40 cellular contexts compared by ENCODE assay signal in genomic region chr2:103367877-103368276, GRCh38.
"Had no signal": no experiment of that assay in that cellular context is flagged by ENCODE, and none has a peak within 500 bp of the region (broad histone marks: within the 10 kb centered on the region; RNA-seq: fewer than 3 reads in every experiment).

No MANE protein-coding gene starts in this region.

- H3K36me3 Mint-ChIP-seq: activated naive CD4-positive, alpha-beta T cell treated with anti-CD3 and anti-CD28 coated beads, Interleukin-2, amount 10 ng/mL, durations not matched to agents 7 days and 5 days; activated naive CD4-positive, alpha-beta T cell treated with anti-CD3 and anti-CD28 coated beads, Interleukin-2, amount 50 U/mL, for 24 hours; activated naive CD4-positive, alpha-beta T cell treated with anti-CD3 and anti-CD28 coated beads, Interleukin-2, amount 50 U/mL, for 72 hours; activated naive CD8-positive, alpha-beta T cell; activated naive CD8-positive, alpha-beta T cell treated with anti-CD3 and anti-CD28 coated beads for 36 hours; activated naive CD8-positive, alpha-beta T cell treated with anti-CD3 and anti-CD28 coated beads, Interleukin-2, amount 10 ng/mL, durations not matched to agents 7 days and 5 days; brain had no signal

- H3K36me3 ChIP-seq: adrenal gland, ascending aorta, brain microvascular endothelial cell, breast epithelium, cardiac muscle cell had no signal

- H3K4me3 Mint-ChIP-seq: activated naive CD4-positive, alpha-beta T cell treated with anti-CD3 and anti-CD28 coated beads for 36 hours; activated naive CD4-positive, alpha-beta T cell treated with anti-CD3 and anti-CD28 coated beads, Interleukin-2, amount 10 ng/mL, durations not matched to agents 7 days and 5 days; activated naive CD4-positive, alpha-beta T cell treated with anti-CD3 and anti-CD28 coated beads, Interleukin-2, amount 50 U/mL, for 24 hours; activated naive CD8-positive, alpha-beta T cell; activated naive CD8-positive, alpha-beta T cell treated with anti-CD3 and anti-CD28 coated beads for 36 hours; activated naive CD8-positive, alpha-beta T cell treated with anti-CD3 and anti-CD28 coated beads, Interleukin-2, amount 10 ng/mL, durations not matched to agents 7 days and 5 days; activated naive CD8-positive, alpha-beta T cell treated with anti-CD3 and anti-CD28 coated beads, Interleukin-2, amount 50 U/mL, for 24 hours; activated T-cell treated with anti-CD3 and anti-CD28 coated beads, Interleukin-2, amount 50 U/mL, for 24 hours; activated T-cell treated with anti-CD3 and anti-CD28 coated beads, Interleukin-2, amount 50 U/mL, for 4 hours; activated T-cell treated with anti-CD3 and anti-CD28 coated beads, Interleukin-2, amount 50 U/mL, for 72 hours; activated T-helper 1 cell treated with anti-CD3 and anti-CD28 coated beads, Interleukin-12 subunit alpha, Interleukin-12 subunit beta, Interleukin-2, Interleukin-4 antibody, amounts not matched to agents 30 ng/mL and 10 ng/mL and 1 ng/mL, durations not matched to agents 14 hours and 24 hours and 36 hours; activated T-helper 17 cell treated with anti-CD3 and anti-CD28 coated beads, Interleukin-2, amount 50 U/mL, for 72 hours; brain; central memory CD8-positive, alpha-beta T cell had no signal

- ATAC-seq: activated naive CD4-positive, alpha-beta T cell treated with anti-CD3 and anti-CD28 coated beads, Interleukin-2, amount 50 U/mL, for 72 hours; activated naive CD8-positive, alpha-beta T cell treated with anti-CD3 and anti-CD28 coated beads, Interleukin-2, amount 50 U/mL, for 24 hours; activated T-cell treated with anti-CD3 and anti-CD28 coated beads, Interleukin-2, amount 50 U/mL, for 4 hours; activated T-cell treated with anti-CD3 and anti-CD28 coated beads, Interleukin-2, amount 50 U/mL, for 72 hours; activated T-helper 17 cell treated with anti-CD3 and anti-CD28 coated beads, Interleukin-2, amount 50 U/mL, for 72 hours; body of pancreas had no signal

- H3K27ac ChIP-seq: adrenal gland, ascending aorta, body of pancreas, brain microvascular endothelial cell, breast epithelium, cardiac muscle cell had no signal

- DNase-seq: activated effector memory CD4-positive, alpha-beta T cell treated with anti-CD3 and anti-CD28 coated beads, Interleukin-2, amount 50 U/mL, for 16 hours; activated effector memory CD4-positive, alpha-beta T cell treated with Interleukin-2 at 50 U/mL for 16 hours; activated gamma-delta T cell; activated gamma-delta T cell treated with Interleukin-2 at 50 U/mL for 16 hours; activated naive CD4-positive, alpha-beta T cell; activated naive CD4-positive, alpha-beta T cell treated with anti-CD3 and anti-CD28 coated beads for 36 hours; activated naive CD4-positive, alpha-beta T cell treated with anti-CD3 and anti-CD28 coated beads, Interleukin-2, amount 10 ng/mL, durations not matched to agents 7 days and 5 days; activated naive CD4-positive, alpha-beta T cell treated with anti-CD3 and anti-CD28 coated beads, Interleukin-2, amount 50 U/mL, for 16 hours; activated naive CD4-positive, alpha-beta T cell treated with Interleukin-2 at 50 U/mL for 16 hours; activated naive CD8-positive, alpha-beta T cell treated with anti-CD3 and anti-CD28 coated beads for 36 hours; activated naive CD8-positive, alpha-beta T cell treated with anti-CD3 and anti-CD28 coated beads, Interleukin-2, amount 10 ng/mL, durations not matched to agents 7 days and 5 days; activated naive CD8-positive, alpha-beta T cell treated with anti-CD3 and anti-CD28 coated beads, Interleukin-2, amount 50 U/mL, for 24 hours; activated T-cell treated with anti-CD3 and anti-CD28 coated beads, Interleukin-2, amount 50 U/mL, for 1 hour; activated T-cell treated with anti-CD3 and anti-CD28 coated beads, Interleukin-2, amount 50 U/mL, for 24 hours; activated T-cell treated with anti-CD3 and anti-CD28 coated beads, Interleukin-2, amount 50 U/mL, for 4 hours; activated T-cell treated with anti-CD3 and anti-CD28 coated beads, Interleukin-2, amount 50 U/mL, for 48 hours; activated T-cell treated with anti-CD3 and anti-CD28 coated beads, Interleukin-2, amount 50 U/mL, for 72 hours; adrenal gland; amniotic stem cell; amygdala; anterior cingulate cortex; aorta; body of pancreas; brain microvascular endothelial cell; caudate nucleus; central memory CD4-positive, alpha-beta T cell; cerebellar nuclear complex had no signal

- H3K9me3 ChIP-seq: adrenal gland, ascending aorta, body of pancreas, breast epithelium had no signal

- H3K4me3 ChIP-seq: adrenal gland, ascending aorta, body of pancreas, breast epithelium, cardiac muscle cell had no signal

- H3K27me3 ChIP-seq: adrenal gland, ascending aorta, body of pancreas, brain microvascular endothelial cell, breast epithelium, cardiac muscle cell had no signal

- H3K9me3 Mint-ChIP-seq: activated naive CD4-positive, alpha-beta T cell treated with anti-CD3 and anti-CD28 coated beads, Interleukin-2, amount 50 U/mL, for 24 hours; activated naive CD8-positive, alpha-beta T cell treated with anti-CD3 and anti-CD28 coated beads for 36 hours; activated naive CD8-positive, alpha-beta T cell treated with anti-CD3 and anti-CD28 coated beads, Interleukin-2, amount 10 ng/mL, durations not matched to agents 7 days and 5 days; activated T-cell treated with anti-CD3 and anti-CD28 coated beads, Interleukin-2, amount 50 U/mL, for 4 hours; activated T-helper 17 cell treated with anti-CD3 and anti-CD28 coated beads, Interleukin-2, amount 50 U/mL, for 72 hours; activated T-helper 2 cell treated with anti-CD3 and anti-CD28 coated beads, Interferon-gamma antibody, Interleukin-2, Interleukin-4, amounts not matched to agents 10 μg/mL and 5 μg/mL and 100 μg/mL, durations not matched to agents 14 hours and 24 hours and 36 hours; brain had no signal

- FAIRE-seq: astrocyte, bronchial epithelial cell had no signal

- H3K27ac Mint-ChIP-seq: activated naive CD4-positive, alpha-beta T cell treated with anti-CD3 and anti-CD28 coated beads for 36 hours; activated naive CD4-positive, alpha-beta T cell treated with anti-CD3 and anti-CD28 coated beads, Interleukin-2, amount 10 ng/mL, durations not matched to agents 7 days and 5 days; activated naive CD4-positive, alpha-beta T cell treated with anti-CD3 and anti-CD28 coated beads, Interleukin-2, amount 50 U/mL, for 24 hours; activated naive CD4-positive, alpha-beta T cell treated with anti-CD3 and anti-CD28 coated beads, Interleukin-2, amount 50 U/mL, for 72 hours; activated naive CD8-positive, alpha-beta T cell; activated naive CD8-positive, alpha-beta T cell treated with anti-CD3 and anti-CD28 coated beads for 36 hours; activated naive CD8-positive, alpha-beta T cell treated with anti-CD3 and anti-CD28 coated beads, Interleukin-2, amount 10 ng/mL, durations not matched to agents 7 days and 5 days; activated naive CD8-positive, alpha-beta T cell treated with anti-CD3 and anti-CD28 coated beads, Interleukin-2, amount 50 U/mL, for 24 hours; activated T-cell treated with anti-CD3 and anti-CD28 coated beads, Interleukin-2, amount 50 U/mL, for 24 hours; activated T-cell treated with anti-CD3 and anti-CD28 coated beads, Interleukin-2, amount 50 U/mL, for 72 hours; activated T-helper 1 cell treated with anti-CD3 and anti-CD28 coated beads, Interleukin-12 subunit alpha, Interleukin-12 subunit beta, Interleukin-2, Interleukin-4 antibody, amounts not matched to agents 30 ng/mL and 10 ng/mL and 1 ng/mL, durations not matched to agents 14 hours and 24 hours and 36 hours; activated T-helper 17 cell treated with anti-CD3 and anti-CD28 coated beads, Interleukin-2, amount 50 U/mL, for 72 hours; activated T-helper 2 cell treated with anti-CD3 and anti-CD28 coated beads, Interferon-gamma antibody, Interleukin-2, Interleukin-4, amounts not matched to agents 10 μg/mL and 5 μg/mL and 100 μg/mL, durations not matched to agents 14 hours and 24 hours and 36 hours; brain had no signal

- H3K27me3 Mint-ChIP-seq: activated naive CD4-positive, alpha-beta T cell treated with anti-CD3 and anti-CD28 coated beads, Interleukin-2, amount 10 ng/mL, durations not matched to agents 7 days and 5 days; activated naive CD4-positive, alpha-beta T cell treated with anti-CD3 and anti-CD28 coated beads, Interleukin-2, amount 50 U/mL, for 24 hours; activated naive CD8-positive, alpha-beta T cell; activated naive CD8-positive, alpha-beta T cell treated with anti-CD3 and anti-CD28 coated beads for 36 hours; activated naive CD8-positive, alpha-beta T cell treated with anti-CD3 and anti-CD28 coated beads, Interleukin-2, amount 10 ng/mL, durations not matched to agents 7 days and 5 days; activated naive CD8-positive, alpha-beta T cell treated with anti-CD3 and anti-CD28 coated beads, Interleukin-2, amount 50 U/mL, for 24 hours; activated T-cell treated with anti-CD3 and anti-CD28 coated beads, Interleukin-2, amount 50 U/mL, for 24 hours; activated T-helper 17 cell treated with anti-CD3 and anti-CD28 coated beads, Interleukin-2, amount 50 U/mL, for 72 hours; central memory CD8-positive, alpha-beta T cell had no signal

- H3K4me1 Mint-ChIP-seq: activated naive CD4-positive, alpha-beta T cell treated with anti-CD3 and anti-CD28 coated beads, Interleukin-2, amount 10 ng/mL, durations not matched to agents 7 days and 5 days; activated naive CD4-positive, alpha-beta T cell treated with anti-CD3 and anti-CD28 coated beads, Interleukin-2, amount 50 U/mL, for 24 hours; activated naive CD8-positive, alpha-beta T cell treated with anti-CD3 and anti-CD28 coated beads for 36 hours; activated naive CD8-positive, alpha-beta T cell treated with anti-CD3 and anti-CD28 coated beads, Interleukin-2, amount 10 ng/mL, durations not matched to agents 7 days and 5 days; activated naive CD8-positive, alpha-beta T cell treated with anti-CD3 and anti-CD28 coated beads, Interleukin-2, amount 50 U/mL, for 24 hours; activated T-helper 17 cell treated with anti-CD3 and anti-CD28 coated beads, Interleukin-2, amount 50 U/mL, for 72 hours; central memory CD8-positive, alpha-beta T cell had no signal

- H3K4me1 ChIP-seq: adrenal gland, ascending aorta, body of pancreas, breast epithelium had no signal
